Comparison of ENCODE assay signal across 28 cellular contexts in the genomic region with DNA sequence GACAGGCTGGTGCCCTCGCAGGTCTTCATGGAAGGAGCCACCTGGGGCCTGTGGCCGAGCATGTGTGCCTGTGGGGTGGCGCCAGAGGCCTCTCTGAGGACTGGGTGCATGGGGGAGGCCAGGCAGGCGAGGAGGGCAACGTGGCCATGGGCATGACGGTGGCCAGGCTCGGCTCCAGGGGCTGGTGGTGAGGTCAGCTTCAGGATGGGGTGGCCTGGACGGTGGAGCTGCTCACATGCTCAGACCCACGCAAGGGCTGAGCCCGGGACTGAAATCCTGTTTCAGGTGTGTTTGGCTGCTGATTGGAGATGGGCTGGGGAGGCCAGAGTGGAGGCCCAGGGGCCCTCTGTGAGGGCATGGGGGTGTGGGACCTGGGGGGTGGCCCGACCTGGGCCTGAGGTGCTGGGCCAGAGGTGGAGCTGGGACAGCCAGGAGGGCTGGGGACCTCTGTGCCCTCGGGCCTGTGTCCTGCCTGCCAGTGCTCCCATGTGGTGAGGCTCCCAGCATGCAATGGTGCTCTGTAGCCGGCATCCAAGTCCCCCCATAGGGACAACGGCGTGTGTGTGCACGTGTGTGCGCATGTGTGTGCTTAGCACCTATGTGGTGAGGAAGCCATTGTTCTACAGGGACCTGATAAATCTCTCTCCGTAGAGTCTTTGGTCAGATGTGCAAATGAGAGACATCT.
DNase-seq lines count a peak whose midpoint lies in the region; ATAC-seq and TF ChIP-seq lines count a peak whose summit lies in the region.
"Had no signal": no experiment of that assay in that cellular context is flagged by ENCODE, and none has a peak within 500 bp of the region (broad histone marks: within the 10 kb centered on the region; RNA-seq: fewer than 3 reads in every experiment).

No MANE protein-coding gene starts in this region.

- CTCF ChIA-PET in CD4-positive, alpha-beta T cell (lab: Charles Lee), result no interaction called here
- CTCF ChIA-PET in Panc1 (lab: Charles Lee), result no interaction called here

- BruUV-seq in Panc1 (replicated peaks; lab: Mats Ljungman, UMichigan), result no TSS peak

- peaks cover 29% of the 10 kb centered on the region for H3K79me2 ChIP-seq in osteoblast (ENCODE audit: insufficient read depth, low read length)

- H3K36me3 Mint-ChIP-seq in CD4-positive, alpha-beta T cell (ENCODE audit: low read depth), result peaks cover 13% of the 10 kb centered on the region

- no peak for TF ChIP-seq EP300 in esophagus muscularis mucosa (IDR thresholded peaks at IDR 0.05)

- H3K36me3 ChIP-seq in Panc1 (ENCODE audit: control insufficient read depth, insufficient read depth, low read length) (no peaks in the 10 kb centered on the region), esophagus muscularis mucosa (no peaks in the 10 kb centered on the region), osteoblast (ENCODE audit: insufficient read depth, low read length) (no peaks in the 10 kb centered on the region)
- H3K36me3 ChIP-seq: BLaER1, heart right ventricle had no signal

- H3K4me1 Mint-ChIP-seq in CD4-positive, alpha-beta T cell (ENCODE audit: low read depth), result peaks cover 30% of the 10 kb centered on the region

- in situ Hi-C loops in Panc1 (cut with HindIII; ENCODE audit: low pct_unique_long_range_greater_than_20kb, low sequenced_read_pairs), result no loop called here

- no peak overlapping the region for H3K4me2 ChIP-seq in osteoblast (ENCODE audit: insufficient read depth, low read length)
- H3K4me2 ChIP-seq: BLaER1, smooth muscle cell had no signal

- peaks cover 17% of the 10 kb centered on the region for H3K4me1 ChIP-seq in Panc1 (ENCODE audit: control insufficient read depth, insufficient read depth, low read length)
- peaks cover 38 to 97% (median 89%) of the 10 kb centered on the region in 4 donors for H3K4me1 ChIP-seq in esophagus muscularis mucosa
- H3K4me1 ChIP-seq in osteoblast (ENCODE audit: insufficient read depth, low read length), result peaks cover 3% of the 10 kb centered on the region

- no peak for ATAC-seq in CD4-positive, alpha-beta T cell (ENCODE audit: poor library complexity)
- ATAC-seq in Panc1 (peak; percentile 14; the same call in 1 of the 2 replicates), HG02798 (IDR thresholded peaks at IDR 0.05; ENCODE audit: poor library complexity, unreplicated experiment) (no peak)
- ATAC-seq: esophagus mucosa, HCT116, PC-3 had no signal

- no peaks in the 10 kb centered on the region for H3K9me3 ChIP-seq in CD4-positive, alpha-beta T cell (ENCODE audit: control insufficient read depth, low read length)
- H3K9me3 ChIP-seq in Panc1 (ENCODE audit: control insufficient read depth, insufficient read depth, low read depth, low read length) (no peaks in the 10 kb centered on the region), esophagus muscularis mucosa (no peaks in the 10 kb centered on the region), osteoblast (ENCODE audit: low read depth, low read length) (no peaks in the 10 kb centered on the region)
- H3K9me3 ChIP-seq: heart right ventricle had no signal

- no peaks in the 10 kb centered on the region for H3K27me3 Mint-ChIP-seq in CD4-positive, alpha-beta T cell
- H3K27me3 Mint-ChIP-seq: naive thymus-derived CD4-positive, alpha-beta T cell; stimulated activated naive CD8-positive, alpha-beta T cell treated with anti-CD3 and anti-CD28 coated beads, Interleukin-15, amount 100 ng/mL, for 72 hours had no signal

- peak overlapping the region; percentile 20 for H3K27ac Mint-ChIP-seq in CD4-positive, alpha-beta T cell

- TF ChIP-seq CTCF in CD4-positive, alpha-beta T cell (IDR thresholded peaks at IDR 0.05), result no peak
- TF ChIP-seq CTCF in Panc1 (IDR thresholded peaks at IDR 0.05) (no peak), esophagus muscularis mucosa (IDR thresholded peaks at IDR 0.05) (no peak), osteoblast (IDR thresholded peaks at IDR 0.05; ENCODE audit: extremely low read depth, low read depth, low read length) (no peak)

- H3K9me3 Mint-ChIP-seq in CD4-positive, alpha-beta T cell, result no peaks in the 10 kb centered on the region

- intact Hi-C loops in CD4-positive, alpha-beta T cell (cut with DNase I, micrococcal nuclease), result no loop called here
- intact Hi-C loops in Panc1 (cut with micrococcal nuclease; ENCODE audit: unreplicated experiment), result no loop called here
- intact Hi-C loops in esophagus muscularis mucosa (cut with DNase I), result no loop called here

- DNase-seq in CD4-positive, alpha-beta T cell, result peak in 1 of 10 experiments; percentile 21
- no peak for DNase-seq in Panc1 (ENCODE audit: low read depth, low spot score)
- no peak for DNase-seq in esophagus muscularis mucosa (ENCODE audit: extremely low spot score)
- peak; percentile 54 for DNase-seq in osteoblast (ENCODE audit: insufficient read length, low spot score, missing footprints)
- no peak for DNase-seq in SKM-1 treated with dmso at 0.1 percent for 144 hours (lab: John Stamatoyannopoulos, UW; ENCODE audit: unreplicated experiment)
- DNase-seq in germinal center (ENCODE audit: low spot score), result no peak
- DNase-seq: activated CD4-positive, alpha-beta T cell treated with anti-CD3 and anti-CD28 coated beads for 4 hours; central memory CD4-positive, alpha-beta T cell; dermis blood vessel endothelial cell; DMS153; foreskin fibroblast; naive thymus-derived CD4-positive, alpha-beta T cell; NCI-H1436 treated with DMSO at 0.1 percent for 48 hours; NCI-H2081 treated with DMSO at 0.1 percent for 48 hours; NCI-H226; NCI-H69; occipital lobe; PC-3; SHP77; stimulated activated CD4-positive, alpha-beta T cell treated with anti-CD3 and anti-CD28 coated beads, Interleukin-1b, Interleukin-23, amount 100 ng/mL, for 48 hours; stimulated activated CD8-positive, alpha-beta memory T cell treated with anti-CD3 and anti-CD28 coated beads, Interleukin-4, amount 100 ng/mL, for 48 hours; stimulated activated naive CD8-positive, alpha-beta T cell treated with anti-CD3 and anti-CD28 coated beads, Interleukin-15, amount 100 ng/mL, for 72 hours had no signal

- no peak for TF ChIP-seq POLR2A in esophagus muscularis mucosa (IDR thresholded peaks at IDR 0.05; ENCODE audit: low read depth)

- H3K4me3 Mint-ChIP-seq in CD4-positive, alpha-beta T cell, result no peak overlapping the region
- H3K4me3 Mint-ChIP-seq: naive thymus-derived CD4-positive, alpha-beta T cell; stimulated activated naive CD8-positive, alpha-beta T cell treated with anti-CD3 and anti-CD28 coated beads, Interleukin-15, amount 100 ng/mL, for 72 hours had no signal

- H4K20me1 ChIP-seq in osteoblast (ENCODE audit: insufficient read depth, low read length), result peaks cover 46% of the 10 kb centered on the region

- no peaks in the 10 kb centered on the region for H3K27me3 ChIP-seq in CD4-positive, alpha-beta T cell (ENCODE audit: control insufficient read depth, insufficient read depth, low read length)
- H3K27me3 ChIP-seq in Panc1 (ENCODE audit: control insufficient read depth, insufficient read depth, low read length) (no peaks in the 10 kb centered on the region), esophagus muscularis mucosa (no peaks in the 10 kb centered on the region), osteoblast (ENCODE audit: insufficient read depth, low read length) (no peaks in the 10 kb centered on the region)
- H3K27me3 ChIP-seq: BLaER1, heart right ventricle had no signal

- H3K4me3 ChIP-seq in Panc1 (ENCODE audit: low read depth in 2 of 2, low read length in 2 of 2), result no peak overlapping the region
- peak overlapping the region in 2 of 4 donors; percentile 3 to 6 for H3K4me3 ChIP-seq in esophagus muscularis mucosa
- no peak overlapping the region for H3K4me3 ChIP-seq in osteoblast (ENCODE audit: insufficient read depth, low read length)
- H3K4me3 ChIP-seq: BLaER1, heart right ventricle, smooth muscle cell had no signal

- H3K27ac ChIP-seq in CD4-positive, alpha-beta T cell (ENCODE audit: low read depth, low read length), result no peak overlapping the region
- no peak overlapping the region for H3K27ac ChIP-seq in Panc1 (ENCODE audit: low read length)
- peak overlapping the region; percentile 5 to 80 (median 37) for H3K27ac ChIP-seq in esophagus muscularis mucosa (replicated peaks in 1 of 4)
- H3K27ac ChIP-seq in osteoblast (ENCODE audit: low read depth, low read length), result no peak overlapping the region
- H3K27ac ChIP-seq: BLaER1, heart right ventricle had no signal

- WGBS in esophagus muscularis mucosa, result 68% methylated on average over 11 of the region's 18 CpGs

- POLR2A ChIA-PET in CD4-positive, alpha-beta T cell (lab: Charles Lee), result no interaction called here
- POLR2A ChIA-PET in Panc1 (lab: Charles Lee), result no interaction called here

- no peak overlapping the region for H2AFZ ChIP-seq in osteoblast (ENCODE audit: low read length)

Comparison
In these comparisons a context has a peak if more than half of its experiments do, and no peak if none do; other contexts are left out.
1. H3K27ac ChIP-seq: peak in esophagus muscularis mucosa (4 of 4); none in CD4-positive, alpha-beta T cell (single experiment), Panc1 (single experiment) and osteoblast (single experiment).